Comparison of ENCODE assay signal across 9 cellular contexts in the genomic region with DNA sequence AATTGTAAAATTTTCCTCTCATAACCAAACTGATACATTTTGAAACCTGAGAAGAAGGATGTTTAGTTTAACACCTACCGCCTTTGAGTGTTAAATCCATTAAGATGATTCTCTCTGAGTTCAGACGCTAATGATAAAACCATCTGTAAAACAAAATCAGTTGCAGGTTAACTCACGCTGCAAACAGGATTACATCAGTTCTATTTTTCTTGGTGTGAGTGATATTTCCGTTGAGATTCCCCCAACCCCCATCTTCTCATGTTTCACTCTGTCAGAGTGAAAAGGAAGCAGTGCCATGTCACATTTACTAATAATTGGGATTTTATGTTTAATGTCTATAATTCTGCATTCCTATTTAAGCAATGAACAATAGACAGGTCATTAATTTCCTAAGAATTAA.
DNase-seq lines count a peak whose midpoint lies in the region; ATAC-seq and TF ChIP-seq lines count a peak whose summit lies in the region.
"Had no signal": no experiment of that assay in that cellular context is flagged by ENCODE, and none has a peak within 500 bp of the region (broad histone marks: within the 10 kb centered on the region; RNA-seq: fewer than 3 reads in every experiment).

No MANE protein-coding gene starts in this region.

- peaks cover 8% of the 10 kb centered on the region for H3K4me1 ChIP-seq in OCI-LY7 (ENCODE audit: insufficient read depth, low read length, poor library complexity, severe bottlenecking)

- H3K36me3 ChIP-seq in OCI-LY7 (ENCODE audit: insufficient read depth, low read length): peaks cover 15% of the 10 kb centered on the region

- peak overlapping the region; percentile 11 for H3K4me3 ChIP-seq in OCI-LY7 (ENCODE audit: low read depth, low read length, poor library complexity, severe bottlenecking)
- H3K4me3 ChIP-seq: tibial nerve had no signal

- intact Hi-C loops in OCI-LY7 (cut with micrococcal nuclease; ENCODE audit: unreplicated experiment): no loop called here

- H3K9me2 ChIP-seq in OCI-LY7 (ENCODE audit: insufficient read depth, low read length): no peaks in the 10 kb centered on the region

- no peaks in the 10 kb centered on the region for H3K9me3 ChIP-seq in OCI-LY7 (ENCODE audit: low read length)

- H3K4me2 ChIP-seq in OCI-LY7 (ENCODE audit: low read length): peak overlapping the region; percentile 24

- no TSS peak for BruUV-seq in OCI-LY7 (replicated peaks; lab: Mats Ljungman, UMichigan)

- no peaks in the 10 kb centered on the region for H4K20me1 ChIP-seq in OCI-LY7 (ENCODE audit: insufficient read depth, low read length)

- no peak for TF ChIP-seq CTCF in OCI-LY7 (conservative IDR thresholded peaks at IDR 0.05; ENCODE audit: low read length)

- no peaks in the 10 kb centered on the region for H3K79me2 ChIP-seq in OCI-LY7 (ENCODE audit: insufficient read depth, low read depth, low read length)

- POLR2A ChIA-PET in OCI-LY7 (lab: Charles Lee): interaction anchor here (0.7 kb wide), 1 partner anchor 340 kb away, joined by 5 read pairs; no protein-coding TSS in a partner anchor

- in situ Hi-C loops in ACHN (cut with HindIII; ENCODE audit: low pct_ligation_motif_present, low pct_unique_long_range_greater_than_20kb, low sequenced_read_pairs): no loop called here

- ATAC-seq in GM21381 (IDR thresholded peaks at IDR 0.05; ENCODE audit: unreplicated experiment): peak; percentile 54
- no peak for ATAC-seq in GM21528 (IDR thresholded peaks at IDR 0.05; ENCODE audit: low FRiP score, unreplicated experiment)

- CTCF ChIA-PET in OCI-LY7 (lab: Charles Lee; ENCODE audit: unreplicated experiment): no interaction called here

- peak overlapping the region; percentile 27; the same call in 1 of the 2 replicates for H2AFZ ChIP-seq in OCI-LY7 (ENCODE audit: low read length)

- DNase-seq in ACHN (peak; percentile 55), OCI-LY7 (ENCODE audit: low spot score) (peak; percentile 44), epithelial cell of prostate (ENCODE audit: low read depth, low spot score) (no peak), OCI-M2 (lab: John Stamatoyannopoulos, UW; ENCODE audit: unreplicated experiment) (no peak), SIG-M5 treated with dmso at 0.1 percent for 504 hours (lab: John Stamatoyannopoulos, UW; ENCODE audit: unreplicated experiment) (no peak), UCSD-AML1 (lab: John Stamatoyannopoulos, UW; ENCODE audit: unreplicated experiment) (no peak)

- peak overlapping the region; percentile 10 for H3K27ac ChIP-seq in OCI-LY7 (ENCODE audit: low read depth, low read length, poor library complexity, severe bottlenecking)
- peak overlapping the region; percentile 63 for H3K27ac ChIP-seq in epithelial cell of prostate

Comparison
In these comparisons a context has a peak if more than half of its experiments do, and no peak if none do; other contexts are left out.
1. DNase-seq: peak in ACHN (single experiment) and OCI-LY7 (single experiment); none in epithelial cell of prostate (single experiment), OCI-M2 (single experiment), SIG-M5 treated with dmso at 0.1 percent for 504 hours (single experiment) and UCSD-AML1 (single experiment).